In the genomic region with DNA sequence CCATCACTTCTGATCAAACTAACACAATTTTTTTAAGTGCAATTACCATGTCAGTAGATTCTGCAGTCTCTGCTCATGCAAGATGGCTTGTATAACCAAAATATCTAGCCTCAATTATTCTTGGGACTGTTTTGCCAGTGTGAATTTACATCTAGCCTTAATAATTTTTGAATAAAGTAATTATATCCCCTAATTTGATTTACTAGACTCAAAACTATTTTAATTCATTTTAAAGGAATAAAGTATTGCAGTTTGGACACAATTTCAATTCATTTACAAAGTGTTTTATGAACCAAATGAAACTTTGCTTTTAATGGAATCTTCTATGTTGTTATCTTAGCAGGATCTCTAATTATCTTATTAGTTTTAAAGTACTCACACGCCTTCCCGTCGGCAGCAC, we compare ENCODE assay signal across 7 cellular contexts. TPM values are rescaled to one million over a fixed set of nuclear protein-coding genes. Genes with fewer than 3 reads are reported as not detected.
"Had no signal": no experiment of that assay in that cellular context is flagged by ENCODE, and none has a peak within 500 bp of the region (broad histone marks: within the 10 kb centered on the region; RNA-seq: fewer than 3 reads in every experiment).

No MANE protein-coding gene starts in this region.

- H3K4me3 ChIP-seq: K562 had no signal

- ATAC-seq: HepG2, K562 had no signal

- H3K27ac ChIP-seq: HL-60 had no signal

- DNase-seq: IMR-90, KBM-7, KG1 had no signal

RNA-seq across cellular contexts. Expression of a gene that starts 55.7 kb away (rescaled TPM):
- total RNA-seq: HT-29 had no signal
